Comparison of ENCODE assay signal across 11 cellular contexts in the genomic region with DNA sequence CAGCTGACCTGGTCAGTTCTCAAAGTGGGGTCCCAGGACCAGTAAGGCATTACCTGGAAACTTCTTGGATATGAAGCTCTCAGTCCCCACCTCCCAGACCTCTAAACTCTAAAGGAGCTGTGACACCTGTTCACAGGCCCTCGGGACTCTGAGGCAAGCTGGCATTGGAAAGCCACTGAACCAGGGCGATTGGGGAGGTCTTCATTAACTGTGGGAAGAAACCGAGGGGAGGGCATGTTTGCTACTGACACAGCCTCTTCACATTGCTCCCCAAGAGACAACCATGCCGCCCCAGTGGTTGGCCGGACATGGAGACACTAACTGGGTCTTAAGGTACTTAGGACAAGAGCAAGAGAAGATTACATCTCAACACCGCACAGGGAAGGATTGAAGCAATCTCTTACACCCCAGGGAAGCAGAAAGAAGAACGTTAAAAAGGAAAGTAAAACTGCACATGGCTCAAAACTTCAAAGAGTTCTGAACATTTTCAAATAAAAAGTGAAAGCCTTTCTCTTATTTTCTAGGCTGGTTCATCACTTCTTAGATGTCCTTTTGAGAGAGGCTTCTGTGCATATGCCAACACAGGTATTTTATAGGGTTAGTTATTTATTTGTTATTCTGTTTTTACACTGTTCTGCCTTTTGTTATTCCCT.
A peak's percentile ranks its signal among the peaks of the same experiment; 100 is the strongest.
DNase-seq lines count a peak whose midpoint lies in the region; ATAC-seq, FAIRE-seq and TF ChIP-seq lines count a peak whose summit lies in the region.
"Had no signal": no experiment of that assay in that cellular context is flagged by ENCODE, and none has a peak within 500 bp of the region (broad histone marks: within the 10 kb centered on the region; RNA-seq: fewer than 3 reads in every experiment).

No MANE protein-coding gene starts in this region.

- FAIRE-seq in GM12892 (lab: Jason Lieb, UNC) = peak; percentile 54

- DNase-seq in GM12892 (ENCODE audit: insufficient read length) = no peak
- peak; percentile 3 for DNase-seq in fibroblast of the aortic adventitia (ENCODE audit: low read depth)
- no peak for DNase-seq in stimulated activated CD4-positive, alpha-beta T cell treated with anti-CD3 and anti-CD28 coated beads, Interleukin-12 subunit alpha, Interleukin-12 subunit beta, amount 100 ng/mL, for 4 hours
- DNase-seq in amygdala (lab: John Stamatoyannopoulos, UW) = no peak
- DNase-seq: left ventricle myocardium inferior, NCI-H226 had no signal

- H3K36me3 ChIP-seq in KOPT-K1 (ENCODE audit: insufficient read depth, low read length) = no peaks in the 10 kb centered on the region
- H3K36me3 ChIP-seq: cardiac muscle cell, left ventricle myocardium inferior had no signal

- no peak for TF ChIP-seq POLR2A in GM12892 (IDR thresholded peaks at IDR 0.05; ENCODE audit: low read depth, low read length)

- H3K27ac ChIP-seq in KOPT-K1 (ENCODE audit: low read depth, low read length, poor library complexity, severe bottlenecking) = peak overlapping the region; percentile 78
- H3K27ac ChIP-seq: cardiac muscle cell, KMS-11, left ventricle myocardium inferior had no signal

- no peak for TF ChIP-seq CTCF in fibroblast of the aortic adventitia (IDR thresholded peaks at IDR 0.05; ENCODE audit: insufficient read depth, low read length)

- no peaks in the 10 kb centered on the region for H3K9me3 ChIP-seq in KOPT-K1 (ENCODE audit: insufficient read depth, low read length, poor library complexity, severe bottlenecking)
- H3K9me3 ChIP-seq: left ventricle myocardium inferior had no signal

- H3K4me3 ChIP-seq in fibroblast of the aortic adventitia (ENCODE audit: low read depth, low read length) = no peak overlapping the region
- H3K4me3 ChIP-seq: cardiac muscle cell, left ventricle myocardium inferior had no signal

- peak; percentile 68 for ATAC-seq in GM19351 (IDR thresholded peaks at IDR 0.05; ENCODE audit: unreplicated experiment)
- ATAC-seq in HG03460 (IDR thresholded peaks at IDR 0.05; ENCODE audit: unreplicated experiment) = no peak
